ENCODE assay signal across 22 cellular contexts in genomic region chr2:12957251-12957650, GRCh38.
"Had no signal": no experiment of that assay in that cellular context is flagged by ENCODE, and none has a peak within 500 bp of the region (broad histone marks: within the 10 kb centered on the region; RNA-seq: fewer than 3 reads in every experiment).

No MANE protein-coding gene starts in this region.

- DNase-seq: hypothalamus; immature natural killer cell; kidney; left colon; left lung; lower lobe of right lung; mammary epithelial cell; mesenchymal stem cell; naive thymus-derived CD8-positive, alpha-beta T cell; occipital lobe; right cardiac atrium; stimulated activated CD4-positive, alpha-beta T cell treated with anti-CD3 and anti-CD28 coated beads, Interleukin-12 subunit alpha, Interleukin-12 subunit beta, amount 100 ng/mL, for 4 hours; stimulated activated CD4-positive, alpha-beta T cell treated with anti-CD3 and anti-CD28 coated beads, Interleukin-15, amount 100 ng/mL, for 24 hours; stimulated activated CD4-positive, alpha-beta T cell treated with anti-CD3 and anti-CD28 coated beads, Interleukin-2, amount 100 ng/mL, for 24 hours; stimulated activated CD4-positive, alpha-beta T cell treated with anti-CD3 and anti-CD28 coated beads, Interleukin-4, amount 100 ng/mL, for 1 hour; stimulated activated naive B cell treated with anti-CD40 and anti-IgM and Interleukin-4, amounts not matched to agents 10 μg/mL and 1 μg/mL and 100 μg/mL, for 72 hours; stimulated activated naive CD8-positive, alpha-beta T cell treated with anti-CD3 and anti-CD28 coated beads, Interleukin-15, Interleukin-2, amounts not matched to agents 100 U/mL and 50 U/mL, for 24 hours; stomach; testis; thyroid gland; transverse colon; upper lobe of left lung had no signal
